In the genomic region with DNA sequence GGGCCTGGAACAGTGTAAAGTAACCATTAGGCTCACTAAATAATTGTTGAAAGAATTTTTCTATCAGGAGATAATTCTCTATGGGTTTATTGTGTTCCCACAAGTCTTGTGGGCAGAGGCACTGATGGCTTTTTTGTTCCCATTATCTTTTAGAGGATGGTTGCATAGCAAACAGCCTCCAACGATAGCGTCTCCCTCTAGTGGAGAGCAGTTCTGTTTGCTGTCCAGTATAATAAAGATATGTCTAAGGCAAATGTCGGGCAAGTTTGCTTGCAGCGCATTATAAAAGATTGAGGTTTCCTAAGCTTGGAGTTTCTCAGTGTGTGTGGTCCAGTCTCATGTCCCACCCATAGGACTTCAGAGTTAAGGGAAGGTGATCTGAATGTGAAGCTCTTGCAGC, we compare ENCODE assay signal across 12 cellular contexts. TPM values are rescaled to one million over a fixed set of nuclear protein-coding genes. Genes with fewer than 3 reads are reported as not detected.
A peak's percentile ranks its signal among the peaks of the same experiment; 100 is the strongest.
DNase-seq lines count a peak whose midpoint lies in the region; ATAC-seq and TF ChIP-seq lines count a peak whose summit lies in the region.
"Had no signal": no experiment of that assay in that cellular context is flagged by ENCODE, and none has a peak within 500 bp of the region (broad histone marks: within the 10 kb centered on the region; RNA-seq: fewer than 3 reads in every experiment).

No MANE protein-coding gene starts in this region.

- TF ChIP-seq CTCF in adrenal gland (IDR thresholded peaks at IDR 0.05) = no peak

- 52 to 69% (median 54%) methylated on average over 4 of the region's 4 CpGs for WGBS in adrenal gland, 4 donors

- in situ Hi-C loops in SK-MEL-5 (cut with HindIII; ENCODE audit: low pct_unique_long_range_greater_than_20kb, low sequenced_read_pairs) = no loop called here

- intact Hi-C loops in adrenal gland (cut with DNase I) (no loop called here), sciatic nerve (cut with DNase I) (no loop called here)

- no peak overlapping the region for H3K4me3 ChIP-seq in adrenal gland

- no peaks in the 10 kb centered on the region for H3K36me3 ChIP-seq in adrenal gland (replicated peaks in 1 of 2)

- peaks cover 52% of the 10 kb centered on the region for H3K27me3 ChIP-seq in adrenal gland

- DNase-seq in DMS 273 (lab: John Stamatoyannopoulos, UW; ENCODE audit: unreplicated experiment) (peak; percentile 65), DMS 273 treated with DMSO at 0.1 percent for 48 hours (lab: John Stamatoyannopoulos, UW) (no peak), HuH-7.5 (ENCODE audit: low spot score) (peak; percentile 38), SK-MEL-5 (ENCODE audit: low read depth, low spot score) (peak; percentile 64), iris pigment epithelial cell (ENCODE audit: low read depth) (peak; percentile 22), adrenal gland (no peak), sciatic nerve (ENCODE audit: low spot score) (no peak)
- DNase-seq: amygdala; naive B cell; stimulated activated CD4-positive, alpha-beta T cell treated with anti-CD3 and anti-CD28 coated beads, Interleukin-4, amount 100 ng/mL, for 24 hours had no signal

- H3K9me3 ChIP-seq in adrenal gland (replicated peaks in 1 of 3) = no peaks in the 10 kb centered on the region

- H3K27ac ChIP-seq in adrenal gland = no peak overlapping the region

- H3K4me1 ChIP-seq in adrenal gland (replicated peaks in 1 of 2) = peaks cover 6 to 11% of the 10 kb centered on the region in 2 donors

- no peak for TF ChIP-seq POLR2A in adrenal gland (IDR thresholded peaks at IDR 0.05)

- ATAC-seq in HG02884 (IDR thresholded peaks at IDR 0.05; ENCODE audit: unreplicated experiment) (no peak), sciatic nerve (no peak)

RNA-seq across cellular contexts. Expression of gene SLC6A17, which starts 1.3 kb away (rescaled TPM):
- total RNA-seq in SK-MEL-5 (2014; rRNA removed; shearing (Covaris generic)) = 5.7 and 6.9 TPM in 2 replicates
- polyA plus RNA-seq in SK-MEL-5 (2015; cell fraction: cytosol; rRNA removed) = 4.7 and 6.6 TPM in 2 replicates
- polyA plus RNA-seq in SK-MEL-5 (2015; cell fraction: nucleus; rRNA removed) = 1.6 and 4.6 TPM in 2 replicates
- total RNA-seq in adrenal gland (1 to 10 TPM in 3 of 8 donors, under 1 TPM in 4, not detected in 1; 0.04 to 6.9 (median 0.46) TPM), sciatic nerve (not detected)
- polyA plus RNA-seq in adrenal gland = 1 to 10 TPM; 1.4 to 6.0 (median 5.1) TPM

RNA-seq across cellular contexts. Expression of gene UBL4B, which starts 36.7 kb away (rescaled TPM):
- total RNA-seq in SK-MEL-5 (2014; rRNA removed; shearing (Covaris generic)) = not detected in 2 replicates
- polyA plus RNA-seq in SK-MEL-5 (2015; cell fraction: cytosol; rRNA removed) = not detected in 2 replicates
- not detected in 2 replicates for polyA plus RNA-seq in SK-MEL-5 (2015; cell fraction: nucleus; rRNA removed)
- under 1 TPM in 1 of 8 donors, not detected in 7; 0.18 TPM for total RNA-seq in adrenal gland
- under 1 TPM in 2 of 3 donors, not detected in 1; 0.13 to 0.24 TPM for polyA plus RNA-seq in adrenal gland
- not detected for total RNA-seq in sciatic nerve
- total RNA-seq: glomerular endothelial cell had no signal

Comparison
In these comparisons a context has a peak if more than half of its experiments do, and no peak if none do; other contexts are left out.
1. DNase-seq: peak in DMS 273 (single experiment), HuH-7.5 (single experiment), SK-MEL-5 (single experiment) and iris pigment epithelial cell (single experiment); none in DMS 273 treated with DMSO at 0.1 percent for 48 hours (single experiment), adrenal gland (0 of 7) and sciatic nerve (single experiment).